ENCODE assay signal across 8 cellular contexts in the genomic region with DNA sequence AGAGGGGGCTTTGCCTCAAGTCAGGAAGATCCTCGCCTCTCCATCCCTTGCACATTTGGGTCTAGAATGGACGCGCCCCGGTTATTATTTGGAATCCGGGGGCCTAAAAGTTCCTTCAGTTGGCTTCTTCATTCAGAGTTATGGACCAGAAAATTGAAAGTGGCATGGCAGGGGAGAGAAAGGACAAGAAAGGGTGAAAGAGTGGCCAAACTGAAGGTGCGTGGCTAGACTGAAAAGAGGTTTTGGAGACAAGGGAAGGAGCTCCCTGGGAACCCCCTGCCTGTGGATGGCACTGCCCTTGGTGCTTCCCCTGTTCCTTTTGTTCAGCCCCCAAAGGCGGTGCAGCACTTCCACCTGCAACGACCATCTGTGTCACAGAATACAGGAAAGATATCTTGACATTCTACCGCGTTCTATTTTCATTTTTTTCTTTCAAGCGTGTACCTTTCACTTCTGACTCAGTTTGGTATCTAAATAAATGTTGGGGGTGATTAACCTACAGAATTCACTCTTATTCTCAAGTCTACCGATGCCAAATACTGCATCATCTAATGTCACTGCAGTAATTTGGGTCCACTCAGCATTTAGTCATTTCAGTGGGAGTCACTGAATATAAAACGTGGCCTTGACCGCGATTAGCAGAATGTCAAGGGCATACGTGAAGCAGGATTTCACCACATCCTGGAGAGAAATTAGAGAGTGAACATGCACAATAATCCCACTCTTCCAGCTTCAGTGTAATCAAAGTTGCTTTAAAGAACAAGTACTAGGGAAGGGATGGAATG.
A peak's percentile ranks its signal among the peaks of the same experiment; 100 is the strongest.
DNase-seq lines count a peak whose midpoint lies in the region; ATAC-seq and TF ChIP-seq lines count a peak whose summit lies in the region.

No MANE protein-coding gene starts in this region.

- no peaks in the 10 kb centered on the region for H3K9me3 Mint-ChIP-seq in chondrocyte (ENCODE audit: low read depth)
- no peaks in the 10 kb centered on the region for H3K9me3 Mint-ChIP-seq in naive thymus-derived CD4-positive, alpha-beta T cell

- H3K36me3 ChIP-seq in RWPE2 (ENCODE audit: low read depth) (no peaks in the 10 kb centered on the region), vagina (no peaks in the 10 kb centered on the region)
- no peaks in the 10 kb centered on the region for H3K36me3 ChIP-seq in naive thymus-derived CD4-positive, alpha-beta T cell (ENCODE audit: control insufficient read depth in 2 of 3, insufficient read depth in 3 of 3, low read length in 3 of 3)

- H3K36me3 Mint-ChIP-seq in chondrocyte (ENCODE audit: low read depth): no peaks in the 10 kb centered on the region
- H3K36me3 Mint-ChIP-seq in naive thymus-derived CD4-positive, alpha-beta T cell: no peaks in the 10 kb centered on the region

- intact Hi-C loops in naive thymus-derived CD4-positive, alpha-beta T cell (cut with micrococcal nuclease): loop anchor here in 1 of 2 donors (5.0 to 10.0 kb wide), 2 partner anchors 315 to 1637 kb away; partner anchors contain the start of gene SNX19
- intact Hi-C loops in vagina (cut with DNase I): no loop called here

- no peak for TF ChIP-seq CTCF in RWPE2 (IDR thresholded peaks at IDR 0.05; ENCODE audit: poor library complexity, severe bottlenecking)
- no peak for TF ChIP-seq CTCF in chondrocyte (IDR thresholded peaks at IDR 0.05)
- no peak for TF ChIP-seq CTCF in vagina (IDR thresholded peaks at IDR 0.05)

- no peak overlapping the region for H3K27ac ChIP-seq in RWPE2 (ENCODE audit: poor library complexity, severe bottlenecking)
- H3K27ac ChIP-seq in naive thymus-derived CD4-positive, alpha-beta T cell (ENCODE audit: low read depth, low read length): peak overlapping the region; percentile 49
- H3K27ac ChIP-seq in vagina: peak overlapping the region; percentile 70

- ATAC-seq in RWPE2 (ENCODE audit: low read depth) (no peak), GM18868 (IDR thresholded peaks at IDR 0.05; ENCODE audit: unreplicated experiment) (no peak)
- ATAC-seq in naive thymus-derived CD4-positive, alpha-beta T cell: no peak

- H3K9me3 ChIP-seq in RWPE2 (ENCODE audit: severe bottlenecking) (no peaks in the 10 kb centered on the region), vagina (no peaks in the 10 kb centered on the region)
- H3K9me3 ChIP-seq in naive thymus-derived CD4-positive, alpha-beta T cell (ENCODE audit: control insufficient read depth in 2 of 3, low read length in 3 of 3): no peaks in the 10 kb centered on the region

- POLR2A ChIA-PET in naive thymus-derived CD4-positive, alpha-beta T cell (lab: Charles Lee): interaction anchor here (0.7 to 0.9 kb wide), 2 partner anchors 13 to 53 kb away, joined by 3 read pairs; no protein-coding TSS in a partner anchor

- no peak for TF ChIP-seq POLR2A in vagina (IDR thresholded peaks at IDR 0.05)

- CTCF ChIA-PET in naive thymus-derived CD4-positive, alpha-beta T cell (lab: Charles Lee): no interaction called here

- H3K4me1 ChIP-seq in RWPE2 (ENCODE audit: insufficient read depth, poor library complexity, severe bottlenecking) (peaks cover 5% of the 10 kb centered on the region), vagina (peaks cover 49% of the 10 kb centered on the region)
- H3K4me1 ChIP-seq in naive thymus-derived CD4-positive, alpha-beta T cell (ENCODE audit: control insufficient read depth in 2 of 2, insufficient read depth in 2 of 2, low read length in 2 of 2): peaks cover 4 to 6% of the 10 kb centered on the region in 2 donors

- peak overlapping the region; percentile 2 for H3K27ac Mint-ChIP-seq in chondrocyte (ENCODE audit: unreplicated experiment)
- peak overlapping the region; percentile 69 to 91 (median 80) for H3K27ac Mint-ChIP-seq in naive thymus-derived CD4-positive, alpha-beta T cell

- H3K27me3 ChIP-seq in RWPE2 (ENCODE audit: insufficient read depth, poor library complexity, severe bottlenecking) (no peaks in the 10 kb centered on the region), vagina (no peaks in the 10 kb centered on the region)
- H3K27me3 ChIP-seq in naive thymus-derived CD4-positive, alpha-beta T cell (ENCODE audit: control insufficient read depth in 2 of 2, insufficient read depth in 2 of 2, low read length in 2 of 2): peaks cover 0 to 3% of the 10 kb centered on the region in 2 donors

- H3K4me1 Mint-ChIP-seq in chondrocyte (ENCODE audit: low read depth): peaks cover 31% of the 10 kb centered on the region
- peaks cover 14 to 43% (median 33%) of the 10 kb centered on the region in 7 donors for H3K4me1 Mint-ChIP-seq in naive thymus-derived CD4-positive, alpha-beta T cell

- peak; percentile 41 to 67 for DNase-seq in NCI-H2081 (lab: John Stamatoyannopoulos, UW)
- DNase-seq in NCI-H2081 treated with DMSO at 0.1 percent for 48 hours (lab: John Stamatoyannopoulos, UW): no peak
- no peak for DNase-seq in RWPE2 (ENCODE audit: low spot score)
- no peak for DNase-seq in chondrocyte (ENCODE audit: low spot score)
- peak in 6 of 9 donors; percentile 6 to 30 (median 10) for DNase-seq in naive thymus-derived CD4-positive, alpha-beta T cell
- no peak for DNase-seq in vagina (ENCODE audit: extremely low spot score in 2 of 2)
- DNase-seq in Ammon's horn (ENCODE audit: low spot score): no peak

- peak overlapping the region; percentile 98 for H3K4me3 ChIP-seq in RWPE2 (ENCODE audit: severe bottlenecking)
- peak overlapping the region; percentile 58 for H3K4me3 ChIP-seq in naive thymus-derived CD4-positive, alpha-beta T cell (ENCODE audit: low read length)
- H3K4me3 ChIP-seq in vagina: peak overlapping the region; percentile 64 to 69

- H3K4me3 Mint-ChIP-seq in chondrocyte (ENCODE audit: unreplicated experiment): peak overlapping the region; percentile 60
- peak overlapping the region; percentile 74 to 91 (median 86) for H3K4me3 Mint-ChIP-seq in naive thymus-derived CD4-positive, alpha-beta T cell

- H3K27me3 Mint-ChIP-seq in chondrocyte (ENCODE audit: low read depth): no peaks in the 10 kb centered on the region
- peaks cover 8 to 37% (median 17%) of the 10 kb centered on the region in 5 donors for H3K27me3 Mint-ChIP-seq in naive thymus-derived CD4-positive, alpha-beta T cell

Comparison
In these comparisons a context has a peak if more than half of its experiments do, and no peak if none do; other contexts are left out.
1. DNase-seq: peak in NCI-H2081 (2 of 2) and naive thymus-derived CD4-positive, alpha-beta T cell (6 of 9); none in NCI-H2081 treated with DMSO at 0.1 percent for 48 hours (single experiment), RWPE2 (single experiment), chondrocyte (single experiment), vagina (0 of 2) and Ammon's horn (single experiment).
2. Peak in every context shown above with its lines, with median percentiles within 50 percentile points of each other: H3K4me3 ChIP-seq.